8 cellular contexts compared by ENCODE assay signal in genomic region chr20:2651772-2652723, GRCh38. TPM values are rescaled to one million over a fixed set of nuclear protein-coding genes. Genes with fewer than 3 reads are reported as not detected.
A peak's percentile ranks its signal among the peaks of the same experiment; 100 is the strongest.
DNase-seq lines count a peak whose midpoint lies in the region; ATAC-seq, FAIRE-seq and TF ChIP-seq lines count a peak whose summit lies in the region.

TSS of gene NOP56 (plus strand) at chr20:2652632. CDS start at chr20:2652661, 29 bp downstream.

- peak within 1 kb of the TSS; percentile 74 for H2AFZ ChIP-seq in SU-DHL-6 (ENCODE audit: low read depth, low read length, severe bottlenecking)

- H3K4me1 ChIP-seq in pancreas (peaks cover 5 to 16% (median 7%) of the 10 kb centered on the region in 3 donors), thyroid gland (peaks cover 9 to 14% of the 10 kb centered on the region in 2 donors)

- H3K79me2 ChIP-seq in SU-DHL-6 (ENCODE audit: insufficient read depth, low read length) = peaks cover 33% of the 10 kb centered on the region

- intact Hi-C loops in head of caudate nucleus (cut with DNase I) (loop anchor here (5.0 kb wide), 1 partner anchor 125 kb away; no protein-coding TSS in a partner anchor), pancreas (cut with DNase I) (no loop called here), thyroid gland (cut with DNase I) (no loop called here)

- H3K4me3 ChIP-seq in SU-DHL-6 (ENCODE audit: insufficient read depth, low read length, poor library complexity, severe bottlenecking) (peak within 1 kb of the TSS; percentile 96), pancreas (peak within 1 kb of the TSS; percentile 91 to 98 (median 96)), thyroid gland (replicated peaks in 1 of 3) (peak within 1 kb of the TSS; percentile 65 to 91 (median 84))

- H3K4me3 Mint-ChIP-seq in activated naive CD8-positive, alpha-beta T cell treated with anti-CD3 and anti-CD28 coated beads, Interleukin-2, amount 10 ng/mL, durations not matched to agents 7 days and 5 days = peak within 1 kb of the TSS; percentile 89

- POLR2A ChIA-PET in activated naive CD8-positive, alpha-beta T cell treated with anti-CD3 and anti-CD28 coated beads, Interleukin-2, amount 10 ng/mL, durations not matched to agents 7 days and 5 days (lab: Charles Lee) = interaction anchor here (0.7 to 6.3 kb wide), 18 partner anchors 13 to 1802 kb away, joined by 3 to 86 read pairs (median 4); partner anchors contain the start of genes IDH3B, PCED1A, PTPRA and SNRPB

- peak within 1 kb of the TSS; percentile 87 for H3K27ac Mint-ChIP-seq in activated naive CD8-positive, alpha-beta T cell treated with anti-CD3 and anti-CD28 coated beads, Interleukin-2, amount 10 ng/mL, durations not matched to agents 7 days and 5 days

- H3K27me3 ChIP-seq in SU-DHL-6 (ENCODE audit: low read length) (no peaks in the 10 kb centered on the region), pancreas (no peaks in the 10 kb centered on the region), thyroid gland (no peaks in the 10 kb centered on the region)

- H3F3A ChIP-seq in SU-DHL-6 (ENCODE audit: insufficient read depth) = peaks cover 63% of the 10 kb centered on the region

- peaks cover 37% of the 10 kb centered on the region for H3K36me3 ChIP-seq in SU-DHL-6 (ENCODE audit: low read length)
- H3K36me3 ChIP-seq in pancreas = peaks cover 5 to 27% (median 20%) of the 10 kb centered on the region in 3 donors
- H3K36me3 ChIP-seq in thyroid gland = peaks cover 27 to 32% of the 10 kb centered on the region in 2 donors

- H3K9me3 Mint-ChIP-seq in activated naive CD8-positive, alpha-beta T cell treated with anti-CD3 and anti-CD28 coated beads, Interleukin-2, amount 10 ng/mL, durations not matched to agents 7 days and 5 days = no peaks in the 10 kb centered on the region

- DNase-seq in GM10266 (ENCODE audit: extremely low spot score) (peak; percentile 96), NCI-H1105 treated with DMSO at 0.1 percent for 48 hours (lab: John Stamatoyannopoulos, UW) (peak; percentile 85), head of caudate nucleus (peak; percentile 78 to 98 (median 94)), pancreas (peak; percentile 89 to 96 (median 94)), thyroid gland (peak; percentile 90 to 92)
- peak; percentile 99 for DNase-seq in activated naive CD8-positive, alpha-beta T cell treated with anti-CD3 and anti-CD28 coated beads, Interleukin-2, amount 10 ng/mL, durations not matched to agents 7 days and 5 days

- peaks cover 33% of the 10 kb centered on the region for H3K4me1 Mint-ChIP-seq in activated naive CD8-positive, alpha-beta T cell treated with anti-CD3 and anti-CD28 coated beads, Interleukin-2, amount 10 ng/mL, durations not matched to agents 7 days and 5 days

- H4K20me1 ChIP-seq in SU-DHL-6 (ENCODE audit: low read depth, low read length) = peaks cover 24% of the 10 kb centered on the region; the same call in 1 of the 2 replicates

- peak within 1 kb of the TSS; percentile 93 for H3K27ac ChIP-seq in SU-DHL-6 (ENCODE audit: low read depth, low read length)
- peak within 1 kb of the TSS; percentile 78 to 91 (median 80) for H3K27ac ChIP-seq in pancreas
- H3K27ac ChIP-seq in thyroid gland = peak within 1 kb of the TSS; percentile 55 to 86 (median 81)

- no peaks in the 10 kb centered on the region for H3K9me2 ChIP-seq in SU-DHL-6 (replicated peaks; ENCODE audit: insufficient read depth, low read length)

- FAIRE-seq in pancreas (lab: Jason Lieb, UNC) = no peak

- H3K4me2 ChIP-seq in SU-DHL-6 (ENCODE audit: low read depth, low read length, poor library complexity, severe bottlenecking) = peak within 1 kb of the TSS; percentile 100

- peak within 1 kb of the TSS; percentile 96 for H3K9ac ChIP-seq in SU-DHL-6 (ENCODE audit: low read length)

- TF ChIP-seq CTCF in GM10266 (IDR thresholded peaks at IDR 0.05; ENCODE audit: control insufficient read depth, insufficient read depth, low read depth, missing control alignments) = no peak
- TF ChIP-seq CTCF in SU-DHL-6 (IDR thresholded peaks at IDR 0.05; ENCODE audit: insufficient read depth, low read length, poor library complexity, severe bottlenecking) = no peak
- TF ChIP-seq CTCF in pancreas (IDR thresholded peaks at IDR 0.05) = no peak
- TF ChIP-seq CTCF in thyroid gland (IDR thresholded peaks at IDR 0.05) = no peak

- peak; percentile 86 for ATAC-seq in HG02642 (IDR thresholded peaks at IDR 0.05; ENCODE audit: poor library complexity, unreplicated experiment)
- ATAC-seq in activated naive CD8-positive, alpha-beta T cell treated with anti-CD3 and anti-CD28 coated beads, Interleukin-2, amount 10 ng/mL, durations not matched to agents 7 days and 5 days (ENCODE audit: low read depth) = peak; percentile 89
- peak; percentile 96 to 99 (median 96) for ATAC-seq in pancreas

- H3K36me3 Mint-ChIP-seq in activated naive CD8-positive, alpha-beta T cell treated with anti-CD3 and anti-CD28 coated beads, Interleukin-2, amount 10 ng/mL, durations not matched to agents 7 days and 5 days = peaks cover 32% of the 10 kb centered on the region

- no peaks in the 10 kb centered on the region for H3K27me3 Mint-ChIP-seq in activated naive CD8-positive, alpha-beta T cell treated with anti-CD3 and anti-CD28 coated beads, Interleukin-2, amount 10 ng/mL, durations not matched to agents 7 days and 5 days

- WGBS in pancreas, 2 donors = 0% methylated on average over 90 to 101 of the region's 101 CpGs
- 0% methylated on average over 39 to 49 of the region's 101 CpGs for WGBS in thyroid gland, 2 donors

- TF ChIP-seq POLR2A in thyroid gland (IDR thresholded peaks at IDR 0.05) = peak in 1 of 2 donors; percentile 96

- no peaks in the 10 kb centered on the region for H3K9me3 ChIP-seq in SU-DHL-6 (ENCODE audit: insufficient read depth, low read length)
- H3K9me3 ChIP-seq in pancreas = no peaks in the 10 kb centered on the region
- no peaks in the 10 kb centered on the region for H3K9me3 ChIP-seq in thyroid gland

RNA-seq across cellular contexts. Expression of gene NOP56, which starts in this region (rescaled TPM):
- 100 to 1,000 TPM; 322 to 330 TPM for total RNA-seq in activated naive CD8-positive, alpha-beta T cell treated with anti-CD3 and anti-CD28 coated beads, Interleukin-2, amount 10 ng/mL, durations not matched to agents 7 days and 5 days
- total RNA-seq in pancreas = 10 to 100 TPM; 36.2 to 83.1 (median 60.1) TPM
- polyA plus RNA-seq in pancreas = 100 to 1,000 TPM; 124 to 204 TPM
- total RNA-seq in thyroid gland = 10 to 100 TPM; 46.8 to 85.9 (median 64.1) TPM

Comparison
In these comparisons a context has a peak if more than half of its experiments do, and no peak if none do; other contexts are left out.
1. Peak in every context shown above with its lines: DNase-seq, ATAC-seq, H3K4me3 ChIP-seq and H3K27ac ChIP-seq.